16 cellular contexts compared by ENCODE assay signal in the genomic region with DNA sequence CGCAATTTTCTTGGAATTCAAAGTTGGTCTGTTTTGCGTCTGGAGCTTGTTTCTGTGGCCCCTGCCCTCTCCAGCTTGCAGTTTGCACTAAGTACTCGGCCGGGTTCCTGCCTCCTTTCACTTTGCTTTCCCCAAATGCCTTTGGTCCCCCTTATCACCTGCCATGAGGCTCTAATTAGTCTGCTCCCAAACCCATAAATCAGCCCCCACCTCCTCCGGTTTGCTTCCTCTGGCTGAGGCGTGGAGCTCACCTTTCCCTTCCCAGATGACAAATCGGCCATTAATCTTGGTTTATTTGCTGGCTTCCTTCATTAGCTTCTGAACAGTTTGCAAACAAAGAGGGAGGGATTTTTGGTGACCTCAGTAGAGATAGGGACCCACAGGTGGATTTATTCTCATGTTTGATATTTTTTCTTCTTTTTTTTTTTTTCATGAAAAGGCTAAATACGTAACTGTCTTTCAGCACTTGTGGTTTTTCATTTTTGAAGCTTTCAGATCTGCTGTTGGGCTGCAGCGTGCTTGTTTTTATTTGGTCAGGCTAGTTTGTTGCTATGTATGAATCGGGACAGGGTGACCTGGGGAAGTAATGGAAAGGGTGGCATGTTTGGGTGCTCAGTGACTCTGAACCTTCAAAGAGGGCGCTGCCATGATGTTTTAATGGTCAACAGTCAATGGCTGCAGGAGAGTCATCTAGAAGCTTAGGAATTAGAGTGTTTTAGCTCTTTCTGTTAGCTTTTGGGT.
"Had no signal": no experiment of that assay in that cellular context is flagged by ENCODE, and none has a peak within 500 bp of the region (broad histone marks: within the 10 kb centered on the region; RNA-seq: fewer than 3 reads in every experiment).

No MANE protein-coding gene starts in this region.

- H3K4me3 ChIP-seq: dorsolateral prefrontal cortex, left ventricle myocardium inferior, mucosa of descending colon, thyroid gland had no signal

- H3K9me3 ChIP-seq: left ventricle myocardium inferior, mucosa of descending colon, neutrophil, thyroid gland had no signal

- H3K27me3 ChIP-seq: dorsolateral prefrontal cortex, neutrophil, thyroid gland had no signal

- DNase-seq: activated CD4-positive, alpha-beta T cell treated with anti-CD3 and anti-CD28 coated beads for 48 hours; activated CD8-positive, alpha-beta T cell treated with anti-CD3 and anti-CD28 coated beads for 36 hours; activated gamma-delta T cell; activated T-cell treated with anti-CD3 and anti-CD28 coated beads, Interleukin-2, amount 50 U/mL, for 4 hours; dorsolateral prefrontal cortex; endodermal cell; erythroblast; kidney; left ventricle myocardium inferior; mucosa of descending colon; naive thymus-derived CD4-positive, alpha-beta T cell; stimulated activated CD4-positive, alpha-beta T cell treated with anti-CD3 and anti-CD28 coated beads, Interleukin-15, amount 100 ng/mL, for 24 hours; stimulated activated CD4-positive, alpha-beta T cell treated with anti-CD3 and anti-CD28 coated beads, Interleukin-4, amount 100 ng/mL, for 1 hour; stimulated activated naive B cell treated with anti-CD40 and anti-IgM and Interleukin-4, amounts not matched to agents 10 μg/mL and 1 μg/mL and 100 μg/mL, for 72 hours; thyroid gland had no signal

- H3K27ac ChIP-seq: dorsolateral prefrontal cortex, left ventricle myocardium inferior, neutrophil, thyroid gland had no signal

- H3K36me3 ChIP-seq: left ventricle myocardium inferior, neutrophil, thyroid gland had no signal

- H3K4me1 ChIP-seq: left ventricle myocardium inferior, thyroid gland had no signal
